28 cellular contexts compared by ENCODE assay signal in the genomic region with DNA sequence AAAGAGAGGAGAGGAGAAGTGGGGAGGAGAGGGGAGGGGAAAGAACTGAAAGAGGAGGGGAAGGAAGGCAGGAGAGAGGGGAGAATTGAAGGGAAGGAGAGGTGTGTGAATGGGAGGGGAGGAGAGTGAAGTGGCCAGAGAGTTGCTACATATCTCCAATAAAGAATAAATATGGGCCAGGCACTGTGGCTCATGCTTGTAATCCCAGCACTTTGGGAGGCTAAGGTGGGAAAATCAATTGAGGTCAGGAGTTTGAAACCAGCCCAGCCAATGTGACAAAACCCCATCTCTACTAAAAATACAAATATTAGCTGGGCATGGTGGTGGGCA.
DNase-seq lines count a peak whose midpoint lies in the region; ATAC-seq, FAIRE-seq and TF ChIP-seq lines count a peak whose summit lies in the region.
"Had no signal": no experiment of that assay in that cellular context is flagged by ENCODE, and none has a peak within 500 bp of the region (broad histone marks: within the 10 kb centered on the region; RNA-seq: fewer than 3 reads in every experiment).

No MANE protein-coding gene starts in this region.

- H3K9me3 ChIP-seq in H1 (ENCODE audit: insufficient read depth in 2 of 2, low read depth in 1 of 2, low read length in 1 of 2) (no peaks in the 10 kb centered on the region), aorta (ENCODE audit: control insufficient read depth, low read length) (no peaks in the 10 kb centered on the region)

- H3K36me3 ChIP-seq in H1 (ENCODE audit: control insufficient read depth in 2 of 4, insufficient read depth in 4 of 4, low read length in 3 of 4) (no peaks in the 10 kb centered on the region), aorta (ENCODE audit: control insufficient read depth in 1 of 2, insufficient read depth in 2 of 2, low read length in 1 of 2) (no peaks in the 10 kb centered on the region)
- H3K36me3 ChIP-seq: heart left ventricle, right atrium auricular region, stomach, tibial artery had no signal

- H3K4me3 ChIP-seq in H1 (ENCODE audit: extremely low read depth in 1 of 4, insufficient read depth in 2 of 4, low read depth in 3 of 4, low read length in 4 of 4) (no peak overlapping the region), aorta (ENCODE audit: low read length in 2 of 2) (no peak overlapping the region)
- H3K4me3 ChIP-seq: heart left ventricle, right atrium auricular region, stomach, tibial artery had no signal

- H3K27me3 ChIP-seq in H1 (replicated peaks in 1 of 4; ENCODE audit: control insufficient read depth in 3 of 4, extremely low read depth in 1 of 4, insufficient read depth in 3 of 4, low read length in 3 of 4) (no peaks in the 10 kb centered on the region), aorta (ENCODE audit: control insufficient read depth in 1 of 2, insufficient read depth in 2 of 2, low read length in 1 of 2) (no peaks in the 10 kb centered on the region)
- H3K27me3 ChIP-seq: heart left ventricle, right atrium auricular region, stomach, tibial artery had no signal

- no peak overlapping the region for H4K8ac ChIP-seq in H1 (ENCODE audit: extremely low read depth, insufficient read depth, low read length)

- H2AFZ ChIP-seq in H1 (ENCODE audit: low read length), result peak overlapping the region; percentile 56
- H2AFZ ChIP-seq: parathyroid adenoma had no signal

- no peak for FAIRE-seq in H1 (lab: Jason Lieb, UNC)
- FAIRE-seq: A204.1 had no signal

- TF ChIP-seq POLR2A in H1 (IDR thresholded peaks at IDR 0.05; ENCODE audit: control extremely low read depth in 1 of 2, low read depth in 2 of 2, low read length in 2 of 2), result no peak

- peak overlapping the region; percentile 43 for H3K27ac ChIP-seq in 22Rv1
- no peak overlapping the region for H3K27ac ChIP-seq in H1 (ENCODE audit: low read depth, low read length)
- no peak overlapping the region for H3K27ac ChIP-seq in aorta (ENCODE audit: low read depth in 1 of 2, low read length in 2 of 2)
- H3K27ac ChIP-seq: heart left ventricle, parathyroid adenoma, right atrium auricular region, tibial artery had no signal

- H3K79me1 ChIP-seq in H1 (ENCODE audit: low read depth, low read length), result no peaks in the 10 kb centered on the region

- ATAC-seq in GM21381 (IDR thresholded peaks at IDR 0.05; ENCODE audit: unreplicated experiment) (peak; percentile 30), HG03159 (IDR thresholded peaks at IDR 0.05; ENCODE audit: unreplicated experiment) (peak; percentile 8), aorta (ENCODE audit: low FRiP score) (no peak), HG03565 (IDR thresholded peaks at IDR 0.05; ENCODE audit: unreplicated experiment) (no peak)
- ATAC-seq: activated CD8-positive, alpha-beta T cell treated with anti-CD3 and anti-CD28 coated beads, Interleukin-2, amount 10 ng/mL, durations not matched to agents 7 days and 5 days; CD8-positive, alpha-beta T cell; effector memory CD8-positive, alpha-beta T cell; heart left ventricle had no signal

- H3K4me1 ChIP-seq in H1 (replicated peaks in 1 of 4; ENCODE audit: control insufficient read depth in 3 of 4, insufficient read depth in 4 of 4, low read length in 3 of 4) (no peaks in the 10 kb centered on the region), aorta (ENCODE audit: control insufficient read depth in 1 of 2, insufficient read depth in 2 of 2, low read length in 2 of 2) (no peaks in the 10 kb centered on the region)
- H3K4me1 ChIP-seq: heart left ventricle, parathyroid adenoma, right atrium auricular region, stomach, tibial artery had no signal

- H4K5ac ChIP-seq in H1 (ENCODE audit: insufficient read length, low read depth, low read length), result no peak overlapping the region

- H3K4me2 ChIP-seq in H1 (ENCODE audit: insufficient read depth in 1 of 2, low read depth in 2 of 2, low read length in 2 of 2), result no peak overlapping the region

- H2BK5ac ChIP-seq in H1 (ENCODE audit: low read depth, low read length), result no peak overlapping the region

- H2BK12ac ChIP-seq in H1 (ENCODE audit: low read depth, low read length), result no peak overlapping the region

- DNase-seq in H1 (ENCODE audit: low read depth in 1 of 2, low spot score in 2 of 2) (no peak), aorta (no peak), AG08396 (ENCODE audit: low spot score) (no peak), DMS114 treated with DMSO at 0.1 percent for 48 hours (lab: John Stamatoyannopoulos, UW; ENCODE audit: unreplicated experiment) (no peak)
- DNase-seq: activated CD4-positive, alpha-beta T cell treated with anti-CD3 and anti-CD28 coated beads for 1 hour; activated CD8-positive, alpha-beta T cell treated with anti-CD3 and anti-CD28 coated beads, Interleukin-2, amount 10 ng/mL, durations not matched to agents 7 days and 5 days; activated effector memory CD4-positive, alpha-beta T cell treated with Interleukin-2 at 50 U/mL for 16 hours; anterior cingulate cortex; CD8-positive, alpha-beta T cell; cortex of kidney; effector memory CD8-positive, alpha-beta T cell; foreskin fibroblast; heart left ventricle; IMR-90; NCI-H1092; NCI-H1694 treated with DMSO at 0.1 percent for 48 hours; NCI-H2171; NCI-H524; stimulated activated CD4-positive, alpha-beta T cell treated with anti-CD3 and anti-CD28 coated beads, Interleukin-2, amount 100 ng/mL, for 24 hours; stomach; tibial artery had no signal

- H3K56ac ChIP-seq in H1 (replicated peaks; ENCODE audit: insufficient read length, low read depth, low read length), result no peak overlapping the region

- no peak overlapping the region for H3K9ac ChIP-seq in H1 (replicated peaks in 1 of 4; ENCODE audit: extremely low read depth in 1 of 4, low read depth in 3 of 4, low read length in 3 of 4)
- H3K9ac ChIP-seq: parathyroid adenoma had no signal

- H3K23ac ChIP-seq in H1 (ENCODE audit: insufficient read length), result no peak overlapping the region

- CTCF ChIA-PET in H1 (lab: Charles Lee; ENCODE audit: partially characterized antibody), result interaction anchor here (1.4 kb wide), 1 partner anchor 39 kb away, joined by 4 read pairs; no protein-coding TSS in a partner anchor

- no peak for TF ChIP-seq EP300 in H1 (IDR thresholded peaks at IDR 0.05; ENCODE audit: borderline replicate concordance in 1 of 2, low read depth in 2 of 2, low read length in 2 of 2)

- no peak overlapping the region for H3K4ac ChIP-seq in H1 (replicated peaks; ENCODE audit: insufficient read length, low read depth, low read length)

- H3K23me2 ChIP-seq in H1 (ENCODE audit: low read depth, low read length), result no peaks in the 10 kb centered on the region

- no peak overlapping the region for H3K18ac ChIP-seq in H1 (ENCODE audit: extremely low read depth, low read length)

- no peak for TF ChIP-seq CTCF in 22Rv1 (IDR thresholded peaks at IDR 0.05)
- TF ChIP-seq CTCF in H1 (IDR thresholded peaks at IDR 0.05; ENCODE audit: control extremely low read depth in 1 of 3, insufficient read depth in 1 of 3, low read depth in 1 of 3, low read length in 3 of 3), result no peak

- intact Hi-C loops in aorta (cut with DNase I), result no loop called here

- H2BK120ac ChIP-seq in H1 (replicated peaks; ENCODE audit: low read depth, low read length), result no peak overlapping the region

- H4K91ac ChIP-seq in H1 (replicated peaks; ENCODE audit: insufficient read length, low read length), result no peak overlapping the region

- no peaks in the 10 kb centered on the region for H4K20me1 ChIP-seq in H1 (replicated peaks in 1 of 2; ENCODE audit: control insufficient read depth in 1 of 2, insufficient read depth in 2 of 2, low read length in 2 of 2)

- H2BK15ac ChIP-seq in H1 (ENCODE audit: low read length), result no peak overlapping the region

- TF ChIP-seq RAD21 in H1 (IDR thresholded peaks at IDR 0.05 in 1 of 2, conservative IDR thresholded peaks at IDR 0.05 in 1 of 2; ENCODE audit: low read depth in 2 of 2, low read length in 2 of 2), result no peak

- no peak overlapping the region for H3K14ac ChIP-seq in H1 (ENCODE audit: insufficient read length)

- H3K79me2 ChIP-seq in H1 (ENCODE audit: control insufficient read depth in 1 of 2, insufficient read depth in 2 of 2, low read length in 2 of 2), result no peaks in the 10 kb centered on the region
- H3K79me2 ChIP-seq: parathyroid adenoma had no signal

- POLR2A ChIA-PET in H1 (lab: Charles Lee; ENCODE audit: partially characterized antibody), result no interaction called here

- H2BK20ac ChIP-seq in H1 (ENCODE audit: low read length), result no peak overlapping the region

- H2AK5ac ChIP-seq in H1 (ENCODE audit: low read depth, low read length), result no peak overlapping the region

TF ChIP-seq in H1, 55 proteins besides CTCF, POLR2A, EP300 and RAD21:
- TF ChIP-seq TAF1 (IDR thresholded peaks at IDR 0.05; ENCODE audit: low read depth, low read length) (no peak), SP4 (IDR thresholded peaks at IDR 0.05; ENCODE audit: low read length) (no peak), KDM1A (IDR thresholded peaks at IDR 0.05; ENCODE audit: borderline replicate concordance, low read length) (no peak), ZNF274 (IDR thresholded peaks at IDR 0.05; ENCODE audit: borderline replicate concordance, extremely low read depth, low read length) (no peak), FOSL1 (IDR thresholded peaks at IDR 0.05; ENCODE audit: insufficient read depth, low read depth, low read length) (no peak), RNF2 (IDR thresholded peaks at IDR 0.05; ENCODE audit: borderline replicate concordance, low read depth, low read length, missing control alignments, poor library complexity, severe bottlenecking) (no peak), CBX8 (IDR thresholded peaks at IDR 0.05; ENCODE audit: borderline replicate concordance, low read depth, low read length) (no peak), SUZ12 (IDR thresholded peaks at IDR 0.05; ENCODE audit: low read length) (no peak), CREB1 (IDR thresholded peaks at IDR 0.05) (no peak), SIX5 (IDR thresholded peaks at IDR 0.05; ENCODE audit: low read depth, low read length) (no peak), KDM4A (IDR thresholded peaks at IDR 0.05; ENCODE audit: low read depth, low read length, severe bottlenecking) (no peak), HDAC2 (IDR thresholded peaks at IDR 0.05; ENCODE audit: borderline replicate concordance in 1 of 2, low read depth in 2 of 2, low read length in 2 of 2) (no peak), BACH1 (IDR thresholded peaks at IDR 0.05; ENCODE audit: low read length) (no peak), CHD1 (IDR thresholded peaks at IDR 0.05; ENCODE audit: low read depth, low read length) (no peak), PHF8 (conservative IDR thresholded peaks at IDR 0.05; ENCODE audit: low read depth, low read length) (no peak), RBBP5 (IDR thresholded peaks at IDR 0.05; ENCODE audit: borderline replicate concordance, low read depth, low read length) (no peak)
- TF ChIP-seq, protein P1, sequence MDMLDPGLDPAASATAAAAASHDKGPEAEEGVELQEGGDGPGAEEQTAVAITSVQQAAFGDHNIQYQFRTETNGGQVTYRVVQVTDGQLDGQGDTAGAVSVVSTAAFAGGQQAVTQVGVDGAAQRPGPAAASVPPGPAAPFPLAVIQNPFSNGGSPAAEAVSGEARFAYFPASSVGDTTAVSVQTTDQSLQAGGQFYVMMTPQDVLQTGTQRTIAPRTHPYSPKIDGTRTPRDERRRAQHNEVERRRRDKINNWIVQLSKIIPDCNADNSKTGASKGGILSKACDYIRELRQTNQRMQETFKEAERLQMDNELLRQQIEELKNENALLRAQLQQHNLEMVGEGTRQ (IDR thresholded peaks at IDR 0.05; ENCODE audit: low read length), result no peak

Comparison
In these comparisons a context has a peak if more than half of its experiments do, and no peak if none do; other contexts are left out.
1. ATAC-seq: peak in GM21381 (single experiment) and HG03159 (single experiment); none in aorta (single experiment) and HG03565 (single experiment).